In the genomic region with DNA sequence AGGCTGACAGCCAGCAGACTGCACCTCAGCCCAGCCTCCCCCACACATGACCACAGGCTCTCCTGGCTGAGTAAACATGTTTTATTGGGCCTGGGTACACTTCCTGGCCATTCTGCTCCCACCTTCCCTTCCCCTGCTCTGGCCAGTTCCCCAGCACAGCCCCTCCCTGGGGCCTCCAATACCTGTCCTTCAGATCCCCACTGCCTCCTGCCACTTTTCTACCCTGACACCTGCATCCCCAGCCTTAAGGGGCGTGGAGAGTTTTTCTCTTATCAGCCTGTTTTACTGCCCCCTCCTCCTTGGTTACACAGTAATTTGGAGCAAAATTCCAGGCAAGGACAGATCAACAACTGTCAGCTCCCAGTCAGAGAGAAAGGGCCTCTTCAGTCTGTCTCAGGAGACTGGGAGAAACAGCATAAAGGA, we compare ENCODE assay signal across 1 cellular context.
TF ChIP-seq lines count a peak whose summit lies in the region.

Gene ISX, plus strand, starts transcription at position 363 of the 423 bp plus-strand sequence. CDS start 930 bp downstream, outside the sequence.

TF ChIP-seq in IMR-90, 13 proteins besides CTCF, POLR2A, EP300 and RAD21 (continued from another document):
- TF ChIP-seq CHD1 (IDR thresholded peaks at IDR 0.05; ENCODE audit: low read depth, low read length) (no peak), MAZ (IDR thresholded peaks at IDR 0.05; ENCODE audit: borderline replicate concordance, low read depth, low read length) (no peak), NFE2L2 (IDR thresholded peaks at IDR 0.05; ENCODE audit: low read depth, low read length) (no peak), RCOR1 (IDR thresholded peaks at IDR 0.05; ENCODE audit: insufficient replicate concordance, low read length) (no peak), MAFK (IDR thresholded peaks at IDR 0.05; ENCODE audit: low read depth, low read length) (no peak)
- TF ChIP-seq, protein P1, sequence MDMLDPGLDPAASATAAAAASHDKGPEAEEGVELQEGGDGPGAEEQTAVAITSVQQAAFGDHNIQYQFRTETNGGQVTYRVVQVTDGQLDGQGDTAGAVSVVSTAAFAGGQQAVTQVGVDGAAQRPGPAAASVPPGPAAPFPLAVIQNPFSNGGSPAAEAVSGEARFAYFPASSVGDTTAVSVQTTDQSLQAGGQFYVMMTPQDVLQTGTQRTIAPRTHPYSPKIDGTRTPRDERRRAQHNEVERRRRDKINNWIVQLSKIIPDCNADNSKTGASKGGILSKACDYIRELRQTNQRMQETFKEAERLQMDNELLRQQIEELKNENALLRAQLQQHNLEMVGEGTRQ (IDR thresholded peaks at IDR 0.05; ENCODE audit: low read depth, low read length) = no peak
TF ChIP-seq in IMR-90: peak in this region for 0.
